8 cellular contexts compared by ENCODE assay signal in genomic region chr16:30406911-30407793, GRCh38. TPM values are rescaled to one million over a fixed set of nuclear protein-coding genes. Genes with fewer than 3 reads are reported as not detected.
A peak's percentile ranks its signal among the peaks of the same experiment; 100 is the strongest.
DNase-seq lines count a peak whose midpoint lies in the region; ATAC-seq, FAIRE-seq and TF ChIP-seq lines count a peak whose summit lies in the region.

Gene ZNF771, plus strand, starts transcription at chr16:30407606. Its CDS starts 448 bp downstream, at chr16:30408054.

- H3K4me2 ChIP-seq in astrocyte (ENCODE audit: low read length) = peak within 1 kb of the TSS; percentile 96

- H3K9me3 ChIP-seq in astrocyte (ENCODE audit: insufficient read depth, low read depth, low read length) = no peaks in the 10 kb centered on the region
- H3K9me3 ChIP-seq in aorta (ENCODE audit: control insufficient read depth, low read length) = no peaks in the 10 kb centered on the region

- peaks cover 31% of the 10 kb centered on the region for H4K20me1 ChIP-seq in astrocyte (ENCODE audit: insufficient read depth, low read length)

- peak within 1 kb of the TSS; percentile 100 for H3K4me3 Mint-ChIP-seq in T-helper 2 cell treated with Interferon-gamma antibody and Interleukin-4, amounts not matched to agents 5 μg/mL and 100 μg/mL, for 36 hours
- H3K4me3 Mint-ChIP-seq in astrocyte (ENCODE audit: unreplicated experiment) = peak within 1 kb of the TSS; percentile 85

- H3K4me3 ChIP-seq in GM12875 (ENCODE audit: low read depth, low read length) = peak within 1 kb of the TSS; percentile 72
- H3K4me3 ChIP-seq in astrocyte (ENCODE audit: insufficient read depth, low read depth, low read length) = peak within 1 kb of the TSS; percentile 69
- peak within 1 kb of the TSS; percentile 60 to 66 for H3K4me3 ChIP-seq in aorta (ENCODE audit: low read length in 2 of 2)

- peaks cover 13% of the 10 kb centered on the region for H3K36me3 ChIP-seq in astrocyte (ENCODE audit: insufficient read depth, low read length)
- H3K36me3 ChIP-seq in aorta (ENCODE audit: control insufficient read depth in 1 of 2, insufficient read depth in 2 of 2, low read length in 1 of 2) = peaks cover 0 to 3% of the 10 kb centered on the region in 2 donors

- WGBS in aorta, 2 donors = 1% methylated on average over 71 to 74 of the region's 74 CpGs

- H3K4me1 Mint-ChIP-seq in T-helper 2 cell treated with Interferon-gamma antibody and Interleukin-4, amounts not matched to agents 5 μg/mL and 100 μg/mL, for 36 hours (ENCODE audit: low read depth) = peaks cover 16% of the 10 kb centered on the region
- H3K4me1 Mint-ChIP-seq in astrocyte (ENCODE audit: low read depth, unreplicated experiment) = peaks cover 12% of the 10 kb centered on the region

- peak within 1 kb of the TSS; percentile 99 for H3K27ac Mint-ChIP-seq in T-helper 2 cell treated with Interferon-gamma antibody and Interleukin-4, amounts not matched to agents 5 μg/mL and 100 μg/mL, for 36 hours
- H3K27ac Mint-ChIP-seq in astrocyte (ENCODE audit: unreplicated experiment) = peak within 1 kb of the TSS; percentile 43

- H3K27ac ChIP-seq in astrocyte (ENCODE audit: low read depth, low read length) (peak within 1 kb of the TSS; percentile 84), aorta (ENCODE audit: low read depth in 1 of 2, low read length in 2 of 2) (peak within 1 kb of the TSS; percentile 59 to 82)

- H3K9me3 Mint-ChIP-seq in T-helper 2 cell treated with Interferon-gamma antibody and Interleukin-4, amounts not matched to agents 5 μg/mL and 100 μg/mL, for 36 hours = no peaks in the 10 kb centered on the region
- H3K9me3 Mint-ChIP-seq in astrocyte (ENCODE audit: unreplicated experiment) = no peaks in the 10 kb centered on the region

- TF ChIP-seq CTCF in GM12875 (IDR thresholded peaks at IDR 0.05; ENCODE audit: borderline replicate concordance, insufficient read depth, low read depth, low read length) = 0 out of 2 replicates have a peak, but pooled peaks have one; percentile 3
- no peak for TF ChIP-seq CTCF in astrocyte (IDR thresholded peaks at IDR 0.05; ENCODE audit: insufficient read depth, low read depth, low read length)

- H3K4me1 ChIP-seq in astrocyte (ENCODE audit: insufficient read depth, low read length) (peaks cover 21% of the 10 kb centered on the region), aorta (ENCODE audit: control insufficient read depth in 1 of 2, insufficient read depth in 2 of 2, low read length in 2 of 2) (no peaks in the 10 kb centered on the region)

- intact Hi-C loops in aorta (cut with DNase I) = loop anchor here in 1 of 2 donors (10.0 kb wide), 2 partner anchors 312 to 342 kb away; partner anchors contain the start of genes ALDOA, TBX6 and YPEL3

- no peak for FAIRE-seq in astrocyte (lab: Jason Lieb, UNC)

- peaks cover 33% of the 10 kb centered on the region for H3K79me2 ChIP-seq in astrocyte (ENCODE audit: insufficient read depth, low read length)

- no peaks in the 10 kb centered on the region for H3K27me3 ChIP-seq in astrocyte (ENCODE audit: insufficient read depth, low read length)
- H3K27me3 ChIP-seq in aorta (ENCODE audit: control insufficient read depth in 1 of 2, insufficient read depth in 2 of 2, low read length in 1 of 2) = no peaks in the 10 kb centered on the region

- H2AFZ ChIP-seq in astrocyte (ENCODE audit: low read depth, low read length) = peak within 1 kb of the TSS; percentile 95

- peaks cover 7% of the 10 kb centered on the region for H3K36me3 Mint-ChIP-seq in T-helper 2 cell treated with Interferon-gamma antibody and Interleukin-4, amounts not matched to agents 5 μg/mL and 100 μg/mL, for 36 hours (ENCODE audit: low read depth)
- H3K36me3 Mint-ChIP-seq in astrocyte (ENCODE audit: low read depth, unreplicated experiment) = peaks cover under 1% of the 10 kb centered on the region

- ATAC-seq in HG02642 (IDR thresholded peaks at IDR 0.05; ENCODE audit: poor library complexity, unreplicated experiment) (peak; percentile 85), aorta (ENCODE audit: low FRiP score) (peak; percentile 96)

- no peaks in the 10 kb centered on the region for H3K27me3 Mint-ChIP-seq in T-helper 2 cell treated with Interferon-gamma antibody and Interleukin-4, amounts not matched to agents 5 μg/mL and 100 μg/mL, for 36 hours (ENCODE audit: low read depth)
- H3K27me3 Mint-ChIP-seq in astrocyte (ENCODE audit: low read depth, unreplicated experiment) = no peaks in the 10 kb centered on the region

- DNase-seq in NCI-H1417 (lab: John Stamatoyannopoulos, UW) (peak; percentile 72 to 92 (median 90)), astrocyte (ENCODE audit: low read depth) (peak; percentile 72), hepatic stellate cell (ENCODE audit: low spot score) (peak; percentile 90), retina (peak; percentile 97), aorta (peak; percentile 96 to 97)
- DNase-seq in T-helper 2 cell treated with Interferon-gamma antibody and Interleukin-4, amounts not matched to agents 5 μg/mL and 100 μg/mL, for 36 hours (ENCODE audit: low spot score) = peak; percentile 86

- H3K9ac ChIP-seq in astrocyte (ENCODE audit: low read length) = peak within 1 kb of the TSS; percentile 90

RNA-seq across cellular contexts. Expression of gene ZNF771, which starts in this region (rescaled TPM):
- total RNA-seq in astrocyte = 13.9 and 15.5 TPM in 2 replicates
- total RNA-seq in aorta = 1 to 10 TPM; 6.3 to 7.4 TPM
- polyA plus RNA-seq in aorta = 10 to 100 TPM; 11.4 to 20.5 TPM

Comparison
In these comparisons a context has a peak if more than half of its experiments do, and no peak if none do; other contexts are left out.
1. Peak in every context shown above with its lines: DNase-seq, ATAC-seq, H3K4me3 ChIP-seq and H3K27ac ChIP-seq.